In the genomic region with DNA sequence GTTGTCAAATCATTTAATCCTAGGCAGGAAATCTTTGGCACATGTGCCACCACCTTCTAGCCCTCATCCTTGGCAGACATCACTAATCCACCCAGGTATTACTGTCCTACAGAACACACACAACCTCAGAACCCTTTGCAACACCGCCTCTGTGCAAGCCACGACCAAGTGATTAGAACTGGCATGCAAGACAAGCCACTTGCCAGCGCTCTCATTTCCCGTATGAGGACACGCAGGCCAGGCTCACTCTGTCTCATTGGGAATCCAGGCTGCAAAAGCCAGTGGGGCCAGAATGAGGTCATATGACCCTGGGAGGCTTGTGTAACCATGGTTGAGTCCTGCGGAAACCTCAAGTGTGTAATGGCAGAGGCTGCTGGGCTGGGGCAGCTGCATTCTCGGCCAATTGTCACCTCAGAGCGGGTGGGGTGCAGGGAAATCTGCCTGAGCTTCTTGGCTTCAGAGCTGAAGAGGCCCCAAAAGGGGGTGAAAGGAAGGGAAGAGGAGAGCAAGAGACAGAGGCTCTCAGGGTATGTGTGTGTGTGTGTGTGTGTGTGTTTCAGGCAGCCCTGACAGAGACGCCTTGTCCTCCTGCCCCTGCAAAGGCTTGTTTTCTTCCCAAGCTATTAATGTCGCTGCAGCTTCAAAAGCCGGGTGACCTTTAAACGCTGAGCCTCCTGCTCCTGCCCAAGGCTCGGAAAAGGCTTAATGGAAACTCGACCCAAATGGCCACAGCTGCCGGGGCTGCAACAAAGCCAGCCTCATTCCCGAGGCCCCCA, we compare ENCODE assay signal across 8 cellular contexts. TPM values are rescaled to one million over a fixed set of nuclear protein-coding genes. Genes with fewer than 3 reads are reported as not detected.
DNase-seq lines count a peak whose midpoint lies in the region; ATAC-seq and TF ChIP-seq lines count a peak whose summit lies in the region.

No MANE protein-coding gene starts in this region.

- H3K27ac ChIP-seq in A673 (ENCODE audit: low read depth, low read length, poor library complexity, severe bottlenecking) (peak overlapping the region; percentile 32), Peyer's patch (peak overlapping the region; percentile 71 to 91 (median 80)), duodenal mucosa (ENCODE audit: low read depth, low read length) (peak overlapping the region; percentile 86), right lobe of liver (peak overlapping the region; percentile 60 to 80 (median 78)), stomach smooth muscle (ENCODE audit: low read length) (peak overlapping the region; percentile 98)

- TF ChIP-seq CTCF in A673 (conservative IDR thresholded peaks at IDR 0.05; ENCODE audit: low read depth, low read length) (no peak; the same call in 1 of the 2 replicates), HFF-Myc (IDR thresholded peaks at IDR 0.05; ENCODE audit: low read depth, low read length, missing control alignments) (no peak), Peyer's patch (IDR thresholded peaks at IDR 0.05) (no peak), right lobe of liver (IDR thresholded peaks at IDR 0.05) (no peak)

- H3K27me3 ChIP-seq in A673 (replicated peaks; ENCODE audit: insufficient read depth, low read depth, low read length, poor library complexity), result no peaks in the 10 kb centered on the region
- H3K27me3 ChIP-seq in Peyer's patch, result no peaks in the 10 kb centered on the region
- no peaks in the 10 kb centered on the region for H3K27me3 ChIP-seq in duodenal mucosa (ENCODE audit: control insufficient read depth in 1 of 2, insufficient read depth in 2 of 2, low read length in 2 of 2)
- H3K27me3 ChIP-seq in right lobe of liver, result no peaks in the 10 kb centered on the region
- no peaks in the 10 kb centered on the region for H3K27me3 ChIP-seq in stomach smooth muscle (ENCODE audit: control insufficient read depth in 1 of 2, insufficient read depth in 2 of 2, low read length in 2 of 2)

- no peak for TF ChIP-seq POLR2A in Peyer's patch (IDR thresholded peaks at IDR 0.05)
- TF ChIP-seq POLR2A in right lobe of liver (IDR thresholded peaks at IDR 0.05), result peak; percentile 48

- CTCF ChIA-PET in A673 (lab: Charles Lee), result interaction anchor here (0.7 to 1.3 kb wide), 7 partner anchors 10 to 107 kb away, joined by 3 to 9 read pairs (median 6); no protein-coding TSS in a partner anchor

- H3K9ac ChIP-seq in duodenal mucosa (ENCODE audit: low read depth in 1 of 2, low read length in 2 of 2) (peak overlapping the region; percentile 36 to 57), stomach smooth muscle (ENCODE audit: low read length in 2 of 2) (peak overlapping the region; percentile 72 to 85)

- intact Hi-C loops in A673 (cut with micrococcal nuclease; ENCODE audit: unreplicated experiment), result loop anchor here (1.0 kb wide), 1 partner anchor 18 kb away; no protein-coding TSS in a partner anchor
- intact Hi-C loops in right lobe of liver (cut with DNase I), result loop anchor here (5.0 to 10.0 kb wide), 2 partner anchors 92 to 94 kb away; partner anchors contain the start of gene VEZF1 (in 2 of the 2)

- ATAC-seq in right lobe of liver (peak; percentile 81 to 92 (median 90)), GM19023 (IDR thresholded peaks at IDR 0.05; ENCODE audit: unreplicated experiment) (no peak), GM21390 (IDR thresholded peaks at IDR 0.05; ENCODE audit: unreplicated experiment) (no peak)

- no peak overlapping the region for H3K4me3 ChIP-seq in A673 (ENCODE audit: low read depth, low read length, poor library complexity, severe bottlenecking)
- no peak overlapping the region for H3K4me3 ChIP-seq in HFF-Myc (replicated peaks; ENCODE audit: low read depth, low read length)
- peak overlapping the region in 1 of 4 donors; percentile 13 for H3K4me3 ChIP-seq in Peyer's patch
- peak overlapping the region; percentile 14 to 38 for H3K4me3 ChIP-seq in duodenal mucosa (ENCODE audit: low read depth in 1 of 2, low read length in 2 of 2)
- H3K4me3 ChIP-seq in right lobe of liver, result peak overlapping the region in 1 of 3 donors; percentile 28
- peak overlapping the region; percentile 32 to 60 for H3K4me3 ChIP-seq in stomach smooth muscle (ENCODE audit: low read length in 2 of 2)

- BruUV-seq in A673 (replicated peaks; lab: Mats Ljungman, UMichigan), result no TSS peak

- DNase-seq in A673 (ENCODE audit: low spot score) (peak; percentile 48), HFF-Myc (ENCODE audit: extremely low read depth, low read depth) (peak; percentile 77), Peyer's patch (peak; percentile 49 to 85 (median 73)), right lobe of liver (peak; percentile 86 to 93 (median 88))

- H3K9me3 ChIP-seq in A673 (ENCODE audit: low read depth, low read length, poor library complexity, severe bottlenecking) (no peaks in the 10 kb centered on the region), Peyer's patch (no peaks in the 10 kb centered on the region), duodenal mucosa (ENCODE audit: control insufficient read depth in 1 of 2, low read length in 2 of 2) (no peaks in the 10 kb centered on the region), right lobe of liver (no peaks in the 10 kb centered on the region), stomach smooth muscle (ENCODE audit: control insufficient read depth in 2 of 2, low read length in 2 of 2) (no peaks in the 10 kb centered on the region)

- H3K36me3 ChIP-seq in A673 (ENCODE audit: insufficient read depth, low read length, poor library complexity, severe bottlenecking) (no peaks in the 10 kb centered on the region), Peyer's patch (no peaks in the 10 kb centered on the region), duodenal mucosa (ENCODE audit: control insufficient read depth in 1 of 2, insufficient read depth in 2 of 2, low read length in 2 of 2) (no peaks in the 10 kb centered on the region), right lobe of liver (no peaks in the 10 kb centered on the region), stomach smooth muscle (ENCODE audit: control insufficient read depth in 2 of 2, insufficient read depth in 2 of 2, low read length in 2 of 2) (no peaks in the 10 kb centered on the region)

- 22% methylated on average over 10 of the region's 16 CpGs for WGBS in right lobe of liver (ENCODE audit: insufficient coverage, low coverage, low lambda C conversion rate, missing lambda C conversion rate)

- peaks cover 32% of the 10 kb centered on the region for H3K4me1 ChIP-seq in A673 (ENCODE audit: insufficient read depth, low read length, poor library complexity, severe bottlenecking)
- peaks cover 0 to 53% (median 6%) of the 10 kb centered on the region in 4 donors for H3K4me1 ChIP-seq in Peyer's patch
- peaks cover 48 to 49% of the 10 kb centered on the region in 2 donors for H3K4me1 ChIP-seq in duodenal mucosa (ENCODE audit: control insufficient read depth in 1 of 2, insufficient read depth in 2 of 2, low read length in 2 of 2)
- peaks cover 0 to 27% (median 0%) of the 10 kb centered on the region in 4 donors for H3K4me1 ChIP-seq in right lobe of liver
- H3K4me1 ChIP-seq in stomach smooth muscle (ENCODE audit: control insufficient read depth, insufficient read depth, low read length), result peaks cover 83% of the 10 kb centered on the region

- POLR2A ChIA-PET in A673 (lab: Charles Lee; ENCODE audit: low non-redundant PET), result no interaction called here

RNA-seq across cellular contexts. Expression of gene MRPS23, which starts 43.2 kb away (rescaled TPM):
- total RNA-seq in A673 (2021) (94.2 and 100 TPM in 2 replicates), Peyer's patch (1 to 10 TPM in 3 of 4 donors, under 1 TPM in 1; 0.83 to 7.4 (median 5.2) TPM), right lobe of liver (10 to 100 TPM; 13.0 to 23.0 (median 15.2) TPM)

Comparison
In these comparisons a context has a peak if more than half of its experiments do, and no peak if none do; other contexts are left out.
1. H3K27ac ChIP-seq: peak in every context shown above with its lines; median percentile 98 in stomach smooth muscle; 86 in duodenal mucosa; 80 in Peyer's patch; 78 in right lobe of liver; 32 in A673.
2. H3K4me3 ChIP-seq: peak in duodenal mucosa (2 of 2) and stomach smooth muscle (2 of 2); none in A673 (single experiment) and HFF-Myc (single experiment).
3. ATAC-seq: peak in right lobe of liver (4 of 4); none in GM19023 (single experiment) and GM21390 (single experiment).
4. Peak in every context shown above with its lines, with median percentiles within 50 percentile points of each other: DNase-seq.